ENCODE assay signal across 11 cellular contexts in genomic region chr4:145623831-145624230, GRCh38. TPM values are rescaled to one million over a fixed set of nuclear protein-coding genes. Genes with fewer than 3 reads are reported as not detected.
A peak's percentile ranks its signal among the peaks of the same experiment; 100 is the strongest.
DNase-seq lines count a peak whose midpoint lies in the region; ATAC-seq and TF ChIP-seq lines count a peak whose summit lies in the region.
"Had no signal": no experiment of that assay in that cellular context is flagged by ENCODE, and none has a peak within 500 bp of the region (broad histone marks: within the 10 kb centered on the region; RNA-seq: fewer than 3 reads in every experiment).

No MANE protein-coding gene starts in this region.

- no peaks in the 10 kb centered on the region for H3K9me3 Mint-ChIP-seq in central memory CD8-positive, alpha-beta T cell

- BruUV-seq in mammary epithelial cell (replicated peaks; lab: Mats Ljungman, UMichigan) = no TSS peak

- no peak overlapping the region for H3K4me2 ChIP-seq in mammary epithelial cell (ENCODE audit: insufficient read depth, low read depth, low read length)

- H3K27me3 Mint-ChIP-seq in central memory CD8-positive, alpha-beta T cell = no peaks in the 10 kb centered on the region

- DNase-seq in mammary epithelial cell (peak; percentile 49), breast epithelium (ENCODE audit: low spot score in 2 of 2) (no peak), germinal center (ENCODE audit: low spot score) (no peak), GM13976 (ENCODE audit: low spot score) (no peak), NCI-H2227 treated with DMSO at 0.1 percent for 48 hours (lab: John Stamatoyannopoulos, UW) (no peak)
- DNase-seq in central memory CD8-positive, alpha-beta T cell (ENCODE audit: low spot score in 2 of 2) = no peak
- no peak for DNase-seq in stimulated activated CD4-positive, alpha-beta T cell treated with anti-CD3 and anti-CD28 coated beads, Interleukin-4, amount 100 ng/mL, for 1 hour
- DNase-seq: stimulated activated CD4-positive, alpha-beta T cell treated with anti-CD3 and anti-CD28 coated beads, Interleukin-2, amount 100 ng/mL, for 48 hours had no signal

- no peaks in the 10 kb centered on the region for H4K20me1 ChIP-seq in mammary epithelial cell (ENCODE audit: insufficient read depth, low read length)
- H4K20me1 ChIP-seq: BLaER1 treated with 17β-estradiol and CSF1 and Interleukin-3, amounts not matched to agents 10 nM and 100 nM had no signal

- no peak for TF ChIP-seq POLR2A in breast epithelium (IDR thresholded peaks at IDR 0.05)

- no peaks in the 10 kb centered on the region for H3K27me3 ChIP-seq in mammary epithelial cell (ENCODE audit: insufficient read depth, low read length)
- no peaks in the 10 kb centered on the region for H3K27me3 ChIP-seq in breast epithelium
- H3K27me3 ChIP-seq: BLaER1 treated with 17β-estradiol and CSF1 and Interleukin-3, amounts not matched to agents 10 nM and 100 nM had no signal

- intact Hi-C loops in mammary epithelial cell (cut with micrococcal nuclease) (no loop called here), breast epithelium (cut with DNase I; ENCODE audit: low total_unique reads) (no loop called here)

- H3K4me1 ChIP-seq in mammary epithelial cell (ENCODE audit: insufficient read depth, low read length) (peaks cover 12% of the 10 kb centered on the region), breast epithelium (peaks cover 0 to 4% of the 10 kb centered on the region in 2 donors)

- H3K27ac ChIP-seq in mammary epithelial cell (ENCODE audit: insufficient read depth, low read depth, low read length) (no peak overlapping the region), breast epithelium (peak overlapping the region in 1 of 2 donors; percentile 25)

- TF ChIP-seq CTCF in mammary epithelial cell (conservative IDR thresholded peaks at IDR 0.05 in 1 of 2, IDR thresholded peaks at IDR 0.05 in 1 of 2; ENCODE audit: extremely low read depth in 1 of 2, insufficient read depth in 1 of 2, low read depth in 1 of 2, low read length in 2 of 2) (no peak), breast epithelium (IDR thresholded peaks at IDR 0.05) (no peak), GM13976 (IDR thresholded peaks at IDR 0.05; ENCODE audit: borderline replicate concordance, control extremely low read depth, extremely low read depth, insufficient read depth, missing control alignments) (no peak)

- no peak overlapping the region for H3K4me3 ChIP-seq in mammary epithelial cell (replicated peaks in 1 of 3; ENCODE audit: insufficient read depth in 1 of 3, low read depth in 2 of 3, low read length in 3 of 3)
- no peak overlapping the region for H3K4me3 ChIP-seq in breast epithelium
- H3K4me3 ChIP-seq: BLaER1 treated with 17β-estradiol and CSF1 and Interleukin-3, amounts not matched to agents 10 nM and 100 nM had no signal

- peak; percentile 30 for ATAC-seq in HG03342 (IDR thresholded peaks at IDR 0.05; ENCODE audit: unreplicated experiment)
- ATAC-seq in central memory CD8-positive, alpha-beta T cell (replicated peaks; ENCODE audit: extremely low read depth, poor library complexity, severe bottlenecking) = no peak

- no peak overlapping the region for H3K9ac ChIP-seq in mammary epithelial cell (ENCODE audit: insufficient read depth, low read length)
- H3K9ac ChIP-seq: BLaER1 treated with 17β-estradiol and CSF1 and Interleukin-3, amounts not matched to agents 10 nM and 100 nM had no signal

- H3K27ac Mint-ChIP-seq in central memory CD8-positive, alpha-beta T cell (ENCODE audit: low read depth) = peak overlapping the region; percentile 73

- peaks cover 12% of the 10 kb centered on the region for H3K36me3 Mint-ChIP-seq in central memory CD8-positive, alpha-beta T cell (ENCODE audit: insufficient read depth)

- whole genome bisulfite sequencing in mammary epithelial cell (ENCODE audit: low coverage, missing lambda C conversion rate) = 100% methylated on average over 1 of the region's 1 CpG

- peaks cover 8% of the 10 kb centered on the region for H3K79me2 ChIP-seq in mammary epithelial cell (ENCODE audit: insufficient read depth, low read length)

- H3K36me3 ChIP-seq in mammary epithelial cell (ENCODE audit: insufficient read depth, low read length) (no peaks in the 10 kb centered on the region), breast epithelium (no peaks in the 10 kb centered on the region)

- dilution Hi-C loops in mammary epithelial cell (cut with HindIII; ENCODE audit: low sequenced_read_pairs) = loop anchor here (5.0 to 25.0 kb wide), 2 partner anchors 83 to 387 kb away; no protein-coding TSS in a partner anchor

- in situ Hi-C loops in mammary epithelial cell (cut with MboI; ENCODE audit: low sequenced_read_pairs in 2 of 2) (no loop called here), GM13976 (cut with MboI; ENCODE audit: low sequenced_read_pairs, unreplicated experiment) (no loop called here)

- CTCF ChIA-PET in mammary epithelial cell (lab: Charles Lee; ENCODE audit: low non-redundant PET) = no interaction called here

- H3K9me3 ChIP-seq in mammary epithelial cell (replicated peaks; ENCODE audit: insufficient read depth, low read length) (no peaks in the 10 kb centered on the region), breast epithelium (no peaks in the 10 kb centered on the region)

- no peak overlapping the region for H2AFZ ChIP-seq in mammary epithelial cell (ENCODE audit: low read depth, low read length)

- peaks cover 48% of the 10 kb centered on the region for H3K4me1 Mint-ChIP-seq in central memory CD8-positive, alpha-beta T cell

- no peak overlapping the region for H3K4me3 Mint-ChIP-seq in central memory CD8-positive, alpha-beta T cell

RNA-seq across cellular contexts. Expression of gene MMAA, which starts 4.6 kb away (rescaled TPM):
- total RNA-seq in mammary epithelial cell (1 to 10 TPM; 5.3 to 8.4 TPM), breast epithelium (1 to 10 TPM; 4.2 to 5.7 (median 5.6) TPM)
- 2.6 TPM for polyA plus RNA-seq in mammary epithelial cell
- polyA minus RNA-seq in mammary epithelial cell = 3.4 TPM

RNA-seq across cellular contexts. Expression of gene C4orf51, which starts 56.1 kb away (rescaled TPM):
- total RNA-seq in mammary epithelial cell (not detected), breast epithelium (not detected)
- not detected for polyA plus RNA-seq in mammary epithelial cell
- polyA minus RNA-seq in mammary epithelial cell = not detected
- total RNA-seq: mononuclear cell had no signal
